Comparison of ENCODE assay signal across 35 cellular contexts in genomic region chr2:181005809-181006208, GRCh38.
"Had no signal": no experiment of that assay in that cellular context is flagged by ENCODE, and none has a peak within 500 bp of the region (broad histone marks: within the 10 kb centered on the region; RNA-seq: fewer than 3 reads in every experiment).

No MANE protein-coding gene starts in this region.

- H3K27me3 Mint-ChIP-seq: activated naive CD4-positive, alpha-beta T cell treated with anti-CD3 and anti-CD28 coated beads, Interleukin-2, amount 10 ng/mL, durations not matched to agents 7 days and 5 days; activated naive CD8-positive, alpha-beta T cell treated with anti-CD3 and anti-CD28 coated beads, Interleukin-2, amount 10 ng/mL, durations not matched to agents 7 days and 5 days; stimulated activated naive B cell treated with anti-CD40 and anti-IgM and Interleukin-4, amounts not matched to agents 10 μg/mL and 1 μg/mL and 100 μg/mL, for 72 hours had no signal

- H3K4me3 ChIP-seq: coronary artery, dorsolateral prefrontal cortex, heart left ventricle, pancreas, prostate gland, sigmoid colon, stomach, thyroid gland, upper lobe of left lung had no signal

- H3K36me3 Mint-ChIP-seq: activated naive CD4-positive, alpha-beta T cell treated with anti-CD3 and anti-CD28 coated beads, Interleukin-2, amount 10 ng/mL, durations not matched to agents 7 days and 5 days had no signal

- FAIRE-seq: astrocyte, pancreas, TTC549 had no signal

- H3K27ac Mint-ChIP-seq: activated naive CD4-positive, alpha-beta T cell treated with anti-CD3 and anti-CD28 coated beads, Interleukin-2, amount 10 ng/mL, durations not matched to agents 7 days and 5 days; activated naive CD8-positive, alpha-beta T cell treated with anti-CD3 and anti-CD28 coated beads, Interleukin-2, amount 10 ng/mL, durations not matched to agents 7 days and 5 days; activated T-helper 1 cell treated with anti-CD3 and anti-CD28 coated beads, Interleukin-12 subunit alpha, Interleukin-12 subunit beta, Interleukin-2, Interleukin-4 antibody, amounts not matched to agents 30 ng/mL and 10 ng/mL and 1 ng/mL, durations not matched to agents 14 hours and 24 hours and 36 hours; immature natural killer cell; nephron; stimulated activated naive B cell treated with anti-CD40 and anti-IgM and Interleukin-4, amounts not matched to agents 10 μg/mL and 1 μg/mL and 100 μg/mL, for 72 hours; T-helper 1 cell treated with Interleukin-12 subunit alpha and Interleukin-12 subunit beta and Interleukin-4 antibody, amounts not matched to agents 30 μg/mL and 1 μg/mL, for 36 hours had no signal

- DNase-seq: activated CD4-positive, alpha-beta T cell treated with anti-CD3 and anti-CD28 coated beads for 48 hours; activated CD4-positive, alpha-beta T cell treated with anti-CD3 and anti-CD28 coated beads, Interleukin-2, amount 50 U/mL, for 48 hours; activated CD8-positive, alpha-beta memory T cell treated with anti-CD3 and anti-CD28 coated beads, Interleukin-2, amount 50 U/mL, for 4 hours; activated effector memory CD4-positive, alpha-beta T cell treated with anti-CD3 and anti-CD28 coated beads, Interleukin-2, amount 50 U/mL, for 16 hours; activated naive CD4-positive, alpha-beta T cell treated with anti-CD3 and anti-CD28 coated beads, Interleukin-2, amount 10 ng/mL, durations not matched to agents 7 days and 5 days; activated naive CD8-positive, alpha-beta T cell treated with anti-CD3 and anti-CD28 coated beads, Interleukin-2, amount 10 ng/mL, durations not matched to agents 7 days and 5 days; activated T-cell treated with anti-CD3 and anti-CD28 coated beads, Interleukin-2, amount 50 U/mL, for 1 hour; brain microvascular endothelial cell; dorsolateral prefrontal cortex; effector memory CD4-positive, alpha-beta T cell; foreskin fibroblast; heart left ventricle; hypothalamus; immature natural killer cell; kidney; mesenchymal stem cell; pancreas; sigmoid colon; small intestine; stimulated activated CD4-positive, alpha-beta T cell treated with anti-CD3 and anti-CD28 coated beads, Interleukin-2, amount 100 ng/mL, for 24 hours; stimulated activated naive B cell treated with anti-CD40 and anti-IgM and Interleukin-4, amounts not matched to agents 10 μg/mL and 1 μg/mL and 100 μg/mL, for 72 hours; stomach; T-helper 9 cell; thyroid gland; upper lobe of left lung; WERI-Rb-1 had no signal

- H3K36me3 ChIP-seq: brain microvascular endothelial cell, heart left ventricle, neutrophil, pancreas, prostate gland, sigmoid colon, stomach, thyroid gland, upper lobe of left lung, WERI-Rb-1 had no signal

- H3K9me3 Mint-ChIP-seq: activated naive CD4-positive, alpha-beta T cell treated with anti-CD3 and anti-CD28 coated beads, Interleukin-2, amount 10 ng/mL, durations not matched to agents 7 days and 5 days; activated naive CD8-positive, alpha-beta T cell treated with anti-CD3 and anti-CD28 coated beads, Interleukin-2, amount 10 ng/mL, durations not matched to agents 7 days and 5 days; activated T-helper 1 cell treated with anti-CD3 and anti-CD28 coated beads, Interleukin-12 subunit alpha, Interleukin-12 subunit beta, Interleukin-2, Interleukin-4 antibody, amounts not matched to agents 30 ng/mL and 10 ng/mL and 1 ng/mL, durations not matched to agents 14 hours and 24 hours and 36 hours; immature natural killer cell; nephron; stimulated activated naive B cell treated with anti-CD40 and anti-IgM and Interleukin-4, amounts not matched to agents 10 μg/mL and 1 μg/mL and 100 μg/mL, for 72 hours; T-helper 1 cell treated with Interleukin-12 subunit alpha and Interleukin-12 subunit beta and Interleukin-4 antibody, amounts not matched to agents 30 μg/mL and 1 μg/mL, for 36 hours had no signal

- ATAC-seq: activated CD4-positive, CD25-positive, alpha-beta regulatory T cell treated with anti-CD3 and anti-CD28 coated beads, Interleukin-2, amount 50 U/mL, for 24 hours; heart left ventricle; stimulated activated naive B cell treated with anti-CD40 and anti-IgM and Interleukin-4, amounts not matched to agents 10 μg/mL and 1 μg/mL and 100 μg/mL, for 72 hours had no signal

- H3K4me3 Mint-ChIP-seq: activated naive CD4-positive, alpha-beta T cell treated with anti-CD3 and anti-CD28 coated beads, Interleukin-2, amount 10 ng/mL, durations not matched to agents 7 days and 5 days; activated naive CD8-positive, alpha-beta T cell treated with anti-CD3 and anti-CD28 coated beads, Interleukin-2, amount 10 ng/mL, durations not matched to agents 7 days and 5 days; activated T-helper 1 cell treated with anti-CD3 and anti-CD28 coated beads, Interleukin-12 subunit alpha, Interleukin-12 subunit beta, Interleukin-2, Interleukin-4 antibody, amounts not matched to agents 30 ng/mL and 10 ng/mL and 1 ng/mL, durations not matched to agents 14 hours and 24 hours and 36 hours; immature natural killer cell; nephron; stimulated activated naive B cell treated with anti-CD40 and anti-IgM and Interleukin-4, amounts not matched to agents 10 μg/mL and 1 μg/mL and 100 μg/mL, for 72 hours; T-helper 1 cell treated with Interleukin-12 subunit alpha and Interleukin-12 subunit beta and Interleukin-4 antibody, amounts not matched to agents 30 μg/mL and 1 μg/mL, for 36 hours had no signal

- H3K9me3 ChIP-seq: heart left ventricle, neutrophil, pancreas, prostate gland, sigmoid colon, stomach, thyroid gland, upper lobe of left lung had no signal

- H3K4me1 Mint-ChIP-seq: activated naive CD4-positive, alpha-beta T cell treated with anti-CD3 and anti-CD28 coated beads, Interleukin-2, amount 10 ng/mL, durations not matched to agents 7 days and 5 days; activated naive CD8-positive, alpha-beta T cell treated with anti-CD3 and anti-CD28 coated beads, Interleukin-2, amount 10 ng/mL, durations not matched to agents 7 days and 5 days had no signal

- H3K27ac ChIP-seq: brain microvascular endothelial cell, coronary artery, dorsolateral prefrontal cortex, heart left ventricle, neutrophil, pancreas, prostate gland, sigmoid colon, stomach, thyroid gland, upper lobe of left lung, WERI-Rb-1 had no signal

- H3K4me1 ChIP-seq: prostate gland had no signal

- H3K27me3 ChIP-seq: brain microvascular endothelial cell, dorsolateral prefrontal cortex, heart left ventricle, neutrophil, pancreas, sigmoid colon, stomach, thyroid gland, upper lobe of left lung had no signal
